16 cellular contexts compared by ENCODE assay signal in genomic region chr2:189046275-189046674, GRCh38.
DNase-seq lines count a peak whose midpoint lies in the region; TF ChIP-seq lines count a peak whose summit lies in the region.
"Had no signal": no experiment of that assay in that cellular context is flagged by ENCODE, and none has a peak within 500 bp of the region (broad histone marks: within the 10 kb centered on the region; RNA-seq: fewer than 3 reads in every experiment).

No MANE protein-coding gene starts in this region.

- no peak overlapping the region for H3K4me3 ChIP-seq in GM23248
- H3K4me3 ChIP-seq in WERI-Rb-1 (ENCODE audit: low read depth, low read length) = no peak overlapping the region
- H3K4me3 ChIP-seq in epithelial cell of esophagus (ENCODE audit: low read length) = no peak overlapping the region
- H3K4me3 ChIP-seq: BLaER1 treated with 17β-estradiol and CSF1 and Interleukin-3, amounts not matched to agents 10 nM and 100 nM; GM12878 had no signal

- H3K27ac ChIP-seq in GM23248 (peak overlapping the region; percentile 10; the same call in 1 of the 2 replicates), WERI-Rb-1 (peak overlapping the region; percentile 60)
- H3K27ac ChIP-seq: BLaER1 treated with 17β-estradiol and CSF1 and Interleukin-3, amounts not matched to agents 10 nM and 100 nM had no signal

- H3K27ac Mint-ChIP-seq in mesothelial cell of epicardium = peak overlapping the region; percentile 3
- H3K27ac Mint-ChIP-seq: CD4-positive, alpha-beta T cell; H9 had no signal

- H3K4me1 ChIP-seq in GM23248 (ENCODE audit: insufficient read depth) = peaks cover 19% of the 10 kb centered on the region
- H3K4me1 ChIP-seq: BLaER1 treated with 17β-estradiol and CSF1 and Interleukin-3, amounts not matched to agents 10 nM and 100 nM had no signal

- H2AFZ ChIP-seq in GM23248 = no peak overlapping the region

- in situ Hi-C loops in GM23248 (cut with MboI) = no loop called here

- no peak for TF ChIP-seq CTCF in WERI-Rb-1 (IDR thresholded peaks at IDR 0.05; ENCODE audit: low read depth, low read length)
- no peak for TF ChIP-seq CTCF in epithelial cell of esophagus (IDR thresholded peaks at IDR 0.05; ENCODE audit: insufficient read depth, low read depth, low read length, missing control alignments)
- no peak for TF ChIP-seq CTCF in mesothelial cell of epicardium (IDR thresholded peaks at IDR 0.05; ENCODE audit: unreplicated experiment)

- no peaks in the 10 kb centered on the region for H3K27me3 Mint-ChIP-seq in mesothelial cell of epicardium (ENCODE audit: low read depth)
- H3K27me3 Mint-ChIP-seq: CD4-positive, alpha-beta T cell had no signal

- H3K9me3 ChIP-seq in GM23248 (ENCODE audit: low read depth) (no peaks in the 10 kb centered on the region), WERI-Rb-1 (ENCODE audit: severe bottlenecking) (no peaks in the 10 kb centered on the region)
- H3K9me3 ChIP-seq: BLaER1 treated with 17β-estradiol and CSF1 and Interleukin-3, amounts not matched to agents 10 nM and 100 nM had no signal

- WGBS in GM23248 (ENCODE audit: low coverage in 1 of 2, low lambda C conversion rate in 2 of 2, missing lambda C conversion rate in 2 of 2), 2 experiments = 62 to 74% methylated on average over 2 of the region's 2 CpGs

- no peak for DNase-seq in GM23248
- DNase-seq in WERI-Rb-1 = no peak
- DNase-seq in epithelial cell of esophagus (ENCODE audit: low read depth) = peak; percentile 5
- no peak for DNase-seq in mesothelial cell of epicardium (ENCODE audit: low spot score in 2 of 2, unreplicated experiment in 2 of 2)
- DNase-seq in activated effector memory CD4-positive, alpha-beta T cell treated with Interleukin-2 at 50 U/mL for 16 hours = no peak
- no peak for DNase-seq in activated CD4-positive, alpha-beta T cell treated with anti-CD3 and anti-CD28 coated beads, Interleukin-2, amount 50 U/mL, for 48 hours
- no peak for DNase-seq in NCI-H446 treated with DMSO at 0.1 percent for 48 hours (lab: John Stamatoyannopoulos, UW)
- no peak for DNase-seq in NCI-H1436 treated with DMSO at 0.1 percent for 48 hours (lab: John Stamatoyannopoulos, UW)
- DNase-seq: 8988T; ACHN; Calu3; CD4-positive, alpha-beta T cell; DMS 273 treated with DMSO at 0.1 percent for 48 hours; H9 had no signal

- H3K36me3 Mint-ChIP-seq in mesothelial cell of epicardium = peaks cover 42% of the 10 kb centered on the region

- peaks cover 69% of the 10 kb centered on the region for H3F3A ChIP-seq in GM23248 (ENCODE audit: insufficient read depth)

- peaks cover 30% of the 10 kb centered on the region for H3K4me1 Mint-ChIP-seq in mesothelial cell of epicardium
- H3K4me1 Mint-ChIP-seq: H9 had no signal

- H3K9me2 ChIP-seq in GM23248 (ENCODE audit: insufficient read depth) = no peaks in the 10 kb centered on the region

- no peaks in the 10 kb centered on the region for H3K9me3 Mint-ChIP-seq in mesothelial cell of epicardium
- H3K9me3 Mint-ChIP-seq: CD4-positive, alpha-beta T cell; H9 had no signal

- no peak overlapping the region for H3K4me3 Mint-ChIP-seq in mesothelial cell of epicardium
- H3K4me3 Mint-ChIP-seq: CD4-positive, alpha-beta T cell; H9 had no signal

- H3K36me3 ChIP-seq in GM23248 (ENCODE audit: low read depth) (peaks cover 89% of the 10 kb centered on the region), WERI-Rb-1 (no peaks in the 10 kb centered on the region)
- H3K36me3 ChIP-seq: BLaER1 treated with 17β-estradiol and CSF1 and Interleukin-3, amounts not matched to agents 10 nM and 100 nM had no signal

- no peak overlapping the region for H3K4me2 ChIP-seq in GM23248 (ENCODE audit: unreplicated experiment)
- H3K4me2 ChIP-seq: BLaER1 treated with 17β-estradiol and CSF1 and Interleukin-3, amounts not matched to agents 10 nM and 100 nM had no signal

- peaks cover 7% of the 10 kb centered on the region; the same call in 1 of the 2 replicates for H3K79me2 ChIP-seq in GM23248 (ENCODE audit: insufficient read depth)

- H3K27me3 ChIP-seq in GM23248 (replicated peaks; ENCODE audit: insufficient read depth) (no peaks in the 10 kb centered on the region), WERI-Rb-1 (ENCODE audit: insufficient read depth, low read depth, severe bottlenecking) (no peaks in the 10 kb centered on the region)
- H3K27me3 ChIP-seq: BLaER1 treated with 17β-estradiol and CSF1 and Interleukin-3, amounts not matched to agents 10 nM and 100 nM had no signal

- H3K9ac ChIP-seq in GM23248 = no peak overlapping the region
- H3K9ac ChIP-seq: BLaER1 treated with 17β-estradiol and CSF1 and Interleukin-3, amounts not matched to agents 10 nM and 100 nM had no signal

- H4K20me1 ChIP-seq in GM23248 (ENCODE audit: insufficient read depth) = no peaks in the 10 kb centered on the region
- H4K20me1 ChIP-seq: BLaER1 treated with 17β-estradiol and CSF1 and Interleukin-3, amounts not matched to agents 10 nM and 100 nM had no signal
